ENCODE assay signal across 6 cellular contexts in genomic region chr22:50123119-50123518, GRCh38. TPM values are rescaled to one million over a fixed set of nuclear protein-coding genes. Genes with fewer than 3 reads are reported as not detected.
"Had no signal": no experiment of that assay in that cellular context is flagged by ENCODE, and none has a peak within 500 bp of the region (broad histone marks: within the 10 kb centered on the region; RNA-seq: fewer than 3 reads in every experiment).

No MANE protein-coding gene starts in this region.

- H3K27ac Mint-ChIP-seq: GM23338, H9 had no signal

- H3K4me3 ChIP-seq: GM23338 had no signal

- H3K4me3 Mint-ChIP-seq: GM23338, H9 had no signal

- DNase-seq: H9, HCEC 1CT, IMR-90 had no signal

RNA-seq across cellular contexts. Expression of gene MOV10L1, which starts 33.3 kb away (rescaled TPM):
- total RNA-seq: H1, H9, HT-29 had no signal

RNA-seq across cellular contexts. Expression of gene MLC1, which starts 37.9 kb away (rescaled TPM):
- total RNA-seq: GM23338, H1, H9, HT-29, IMR-90 had no signal
- polyA plus RNA-seq: GM23338 had no signal
